Comparison of ENCODE assay signal across 8 cellular contexts in genomic region chrX:12975999-12976558, GRCh38. TPM values are rescaled to one million over a fixed set of nuclear protein-coding genes. Genes with fewer than 3 reads are reported as not detected.
A peak's percentile ranks its signal among the peaks of the same experiment; 100 is the strongest.
DNase-seq lines count a peak whose midpoint lies in the region; ATAC-seq and TF ChIP-seq lines count a peak whose summit lies in the region.

No MANE protein-coding gene starts in this region.

- peak overlapping the region; percentile 81 for H3K27ac ChIP-seq in A673 (ENCODE audit: low read depth, low read length, poor library complexity, severe bottlenecking)
- peak overlapping the region; percentile 99 for H3K27ac ChIP-seq in GM23248
- H3K27ac ChIP-seq in PC-3 (ENCODE audit: low read length): peak overlapping the region; percentile 85
- peak overlapping the region; percentile 88 to 97 (median 93) for H3K27ac ChIP-seq in body of pancreas
- H3K27ac ChIP-seq in skeletal muscle tissue (ENCODE audit: low read depth, low read length): peak overlapping the region; percentile 90

- CTCF ChIA-PET in A673 (lab: Charles Lee) (interaction anchor here (0.7 kb wide), 1 partner anchor 27 kb away, joined by 3 read pairs; no protein-coding TSS in a partner anchor), PC-3 (lab: Charles Lee) (no interaction called here)

- no peaks in the 10 kb centered on the region for H3K9me2 ChIP-seq in GM23248 (ENCODE audit: insufficient read depth)
- no peaks in the 10 kb centered on the region for H3K9me2 ChIP-seq in PC-3 (replicated peaks; ENCODE audit: low read length)

- no peaks in the 10 kb centered on the region for H3K9me3 ChIP-seq in A673 (ENCODE audit: low read depth, low read length, poor library complexity, severe bottlenecking)
- H3K9me3 ChIP-seq in GM23248 (ENCODE audit: low read depth): no peaks in the 10 kb centered on the region
- H3K9me3 ChIP-seq in PC-3 (ENCODE audit: low read length): no peaks in the 10 kb centered on the region
- no peaks in the 10 kb centered on the region for H3K9me3 ChIP-seq in body of pancreas
- peaks cover 6% of the 10 kb centered on the region for H3K9me3 ChIP-seq in iPS-18c (ENCODE audit: control insufficient read depth, insufficient read depth, low read length)
- no peaks in the 10 kb centered on the region for H3K9me3 ChIP-seq in skeletal muscle tissue (ENCODE audit: control insufficient read depth in 3 of 3, low read length in 3 of 3)

- H3K4me1 ChIP-seq in A673 (ENCODE audit: insufficient read depth, low read length, poor library complexity, severe bottlenecking) (no peaks in the 10 kb centered on the region), GM23248 (ENCODE audit: insufficient read depth) (peaks cover 13% of the 10 kb centered on the region), PC-3 (ENCODE audit: insufficient read depth, low read length) (peaks cover 20% of the 10 kb centered on the region), body of pancreas (peaks cover 29% of the 10 kb centered on the region), skeletal muscle tissue (ENCODE audit: control insufficient read depth in 3 of 3, insufficient read depth in 3 of 3, low read length in 3 of 3) (peaks cover 0 to 7% (median 0%) of the 10 kb centered on the region in 3 donors)

- intact Hi-C loops in A673 (cut with micrococcal nuclease; ENCODE audit: unreplicated experiment) (loop anchor here (1.0 to 10.0 kb wide), 3 partner anchors 24 to 669 kb away; no protein-coding TSS in a partner anchor), PC-3 (cut with micrococcal nuclease) (loop anchor here (2.0 to 10.0 kb wide), 3 partner anchors 29 to 679 kb away; partner anchors contain the start of gene TCEANC), body of pancreas (cut with DNase I) (no loop called here)

- H3F3A ChIP-seq in GM23248 (ENCODE audit: insufficient read depth): peaks cover 35% of the 10 kb centered on the region
- H3F3A ChIP-seq in PC-3 (ENCODE audit: low read length, unreplicated experiment): peaks cover 10% of the 10 kb centered on the region

- 1% methylated on average over 14 to 31 of the region's 34 CpGs for WGBS in GM23248 (ENCODE audit: low coverage in 1 of 2, low lambda C conversion rate in 2 of 2, missing lambda C conversion rate in 2 of 2), 2 experiments
- 0 to 1% methylated on average over 14 to 34 of the region's 34 CpGs for WGBS in body of pancreas, 2 donors

- DNase-seq in A673 (ENCODE audit: low spot score) (peak; percentile 46), GM23248 (peak; percentile 60), PC-3 (peak; percentile 43), body of pancreas (peak in 3 of 4 donors; percentile 26 to 42 (median 30)), Ammon's horn (ENCODE audit: low spot score) (no peak)
- DNase-seq in NK-92 treated with Interleukin-12 subunit alpha and Interleukin-12 subunit beta, amount 100 ng/mL, for 24 hours (lab: John Stamatoyannopoulos, UW): no peak

- H3K27me3 ChIP-seq in A673 (replicated peaks; ENCODE audit: insufficient read depth, low read depth, low read length, poor library complexity) (no peaks in the 10 kb centered on the region), GM23248 (replicated peaks; ENCODE audit: insufficient read depth) (no peaks in the 10 kb centered on the region), PC-3 (ENCODE audit: low read length) (no peaks in the 10 kb centered on the region), body of pancreas (no peaks in the 10 kb centered on the region), skeletal muscle tissue (ENCODE audit: control insufficient read depth in 3 of 3, insufficient read depth in 3 of 3, low read length in 3 of 3) (peaks cover 0 to 4% (median 0%) of the 10 kb centered on the region in 3 donors)

- no peak for ATAC-seq in PC-3
- ATAC-seq in body of pancreas: no peak

- H2AFZ ChIP-seq in GM23248: no peak overlapping the region
- no peak overlapping the region for H2AFZ ChIP-seq in PC-3 (ENCODE audit: low read length)

- TF ChIP-seq POLR2A in body of pancreas (IDR thresholded peaks at IDR 0.05): no peak

- H3K79me2 ChIP-seq in GM23248 (ENCODE audit: insufficient read depth) (peaks cover 26% of the 10 kb centered on the region), PC-3 (ENCODE audit: low read length) (peaks cover 32% of the 10 kb centered on the region)

- TSS peak; percentile 36 for BruUV-seq in A673 (replicated peaks; lab: Mats Ljungman, UMichigan)
- TSS peak; percentile 94 for BruUV-seq in PC-3 (replicated peaks; lab: Mats Ljungman, UMichigan)

- peak overlapping the region; percentile 100 for H3K9ac ChIP-seq in GM23248
- H3K9ac ChIP-seq in PC-3 (ENCODE audit: low read length): peak overlapping the region; percentile 99
- peak overlapping the region; percentile 75 to 89 (median 85) for H3K9ac ChIP-seq in skeletal muscle tissue (ENCODE audit: low read depth in 1 of 3, low read length in 3 of 3)

- H3K4me2 ChIP-seq in GM23248 (ENCODE audit: unreplicated experiment): peak overlapping the region; percentile 94
- peak overlapping the region; percentile 94 for H3K4me2 ChIP-seq in PC-3 (ENCODE audit: low read length)

- no peaks in the 10 kb centered on the region for H4K20me1 ChIP-seq in GM23248 (ENCODE audit: insufficient read depth)
- H4K20me1 ChIP-seq in PC-3 (ENCODE audit: low read length): peaks cover 21% of the 10 kb centered on the region

- POLR2A ChIA-PET in A673 (lab: Charles Lee; ENCODE audit: low non-redundant PET) (interaction anchor here (0.5 kb wide), 1 partner anchor 383 kb away, joined by 4 read pairs; no protein-coding TSS in a partner anchor), PC-3 (lab: Charles Lee; ENCODE audit: unreplicated experiment) (interaction anchor here (0.6 to 1.0 kb wide), 4 partner anchors 20 to 398 kb away, joined by 3 to 7 read pairs (median 4); no protein-coding TSS in a partner anchor)

- in situ Hi-C loops in GM23248 (cut with MboI): no loop called here

- H3K36me3 ChIP-seq in A673 (ENCODE audit: insufficient read depth, low read length, poor library complexity, severe bottlenecking) (peaks cover 6% of the 10 kb centered on the region), GM23248 (ENCODE audit: low read depth) (peaks cover 21% of the 10 kb centered on the region), PC-3 (ENCODE audit: low read depth, low read length) (peaks cover 16% of the 10 kb centered on the region), body of pancreas (replicated peaks in 1 of 2; ENCODE audit: insufficient read depth in 1 of 2, low read depth in 2 of 2) (no peaks in the 10 kb centered on the region), skeletal muscle tissue (ENCODE audit: control insufficient read depth in 3 of 3, insufficient read depth in 3 of 3, low read length in 3 of 3) (no peaks in the 10 kb centered on the region)

- H3K4me3 ChIP-seq in A673 (ENCODE audit: low read depth, low read length, poor library complexity, severe bottlenecking) (peak overlapping the region; percentile 62), GM23248 (peak overlapping the region; percentile 99), PC-3 (ENCODE audit: low read length) (peak overlapping the region; percentile 92), body of pancreas (peak overlapping the region; percentile 26 to 67), iPS-18c (ENCODE audit: insufficient read depth, low read depth, low read length) (peak overlapping the region; percentile 91), skeletal muscle tissue (ENCODE audit: low read length in 3 of 3) (peak overlapping the region; percentile 73 to 77 (median 74))

- TF ChIP-seq CTCF in A673 (conservative IDR thresholded peaks at IDR 0.05; ENCODE audit: low read depth, low read length): no peak
- no peak for TF ChIP-seq CTCF in PC-3 (conservative IDR thresholded peaks at IDR 0.05; ENCODE audit: low read depth, low read length)
- no peak for TF ChIP-seq CTCF in body of pancreas (IDR thresholded peaks at IDR 0.05)

RNA-seq across cellular contexts. Expression of gene TMSB4X, which starts 1.2 kb away (rescaled TPM):
- total RNA-seq in A673 (2021) (975 and 1,093 TPM in 2 replicates), PC-3 (2014; rRNA removed) (1,640 and 2,159 TPM in 2 replicates), body of pancreas (1,000 to 10,000 TPM; 1,104 to 1,472 TPM), skeletal muscle tissue (1,543 TPM)
- 3,286 and 6,098 TPM in 2 replicates for total RNA-seq in GM23248 (2014; rRNA removed; shearing (Covaris generic))
- 9,088 and 9,298 TPM in 2 replicates for polyA plus RNA-seq in GM23248 (2016; fragmentation: Nextera tagmentation; extraction: Ambion mirVana)

Comparison
In these comparisons a context has a peak if more than half of its experiments do, and no peak if none do; other contexts are left out.
1. DNase-seq: peak in A673 (single experiment), GM23248 (single experiment), PC-3 (single experiment) and body of pancreas (3 of 4); none in Ammon's horn (single experiment) and NK-92 treated with Interleukin-12 subunit alpha and Interleukin-12 subunit beta, amount 100 ng/mL, for 24 hours (single experiment).
2. H3K4me3 ChIP-seq: peak in every context shown above with its lines; median percentile 99 in GM23248; 92 in PC-3; 91 in iPS-18c; 74 in skeletal muscle tissue; 62 in A673; 46 in body of pancreas.
3. Peak in every context shown above with its lines, with median percentiles within 50 percentile points of each other: H3K27ac ChIP-seq and H3K9ac ChIP-seq.